ENCODE assay signal across 11 cellular contexts in the genomic region with DNA sequence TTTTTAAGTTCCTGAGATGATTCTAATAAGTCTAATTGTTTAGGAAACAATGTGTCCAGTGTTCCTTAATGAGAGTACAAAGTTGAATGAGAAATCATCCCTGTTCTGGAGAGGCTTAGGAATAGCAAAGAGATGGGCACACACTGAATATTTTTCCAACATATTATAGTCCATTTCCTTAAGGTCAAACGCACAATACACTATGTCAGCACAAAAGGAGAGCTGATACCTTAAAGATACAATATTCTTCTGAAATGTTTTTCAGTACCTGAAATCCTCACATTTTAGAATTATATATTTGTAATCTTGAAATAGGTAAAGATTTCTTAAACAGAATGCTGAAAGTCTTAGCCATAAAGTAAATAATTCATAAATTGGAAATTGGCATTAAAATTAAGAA.
"Had no signal": no experiment of that assay in that cellular context is flagged by ENCODE, and none has a peak within 500 bp of the region (broad histone marks: within the 10 kb centered on the region; RNA-seq: fewer than 3 reads in every experiment).

No MANE protein-coding gene starts in this region.

- H3K4me2 ChIP-seq: GM23338 had no signal

- DNase-seq: GM23248, GOT3, H7, H9, HCEC 1CT, HFFc6 had no signal

- H3K36me3 ChIP-seq: HAP-1 had no signal

- FAIRE-seq: H1, H54 had no signal

- H3K4me1 ChIP-seq: HAP-1 had no signal

- H3K4me3 ChIP-seq: GM23248, GM23338, HAP-1 had no signal

- H2AFZ ChIP-seq: GM23248, GM23338 had no signal

- H3K9me3 ChIP-seq: HAP-1 had no signal

- ATAC-seq: GM23338, HCT116 had no signal

- H3K9ac ChIP-seq: GM23248 had no signal

- H3K27ac ChIP-seq: GM23248 had no signal
